17 cellular contexts compared by ENCODE assay signal in the genomic region with DNA sequence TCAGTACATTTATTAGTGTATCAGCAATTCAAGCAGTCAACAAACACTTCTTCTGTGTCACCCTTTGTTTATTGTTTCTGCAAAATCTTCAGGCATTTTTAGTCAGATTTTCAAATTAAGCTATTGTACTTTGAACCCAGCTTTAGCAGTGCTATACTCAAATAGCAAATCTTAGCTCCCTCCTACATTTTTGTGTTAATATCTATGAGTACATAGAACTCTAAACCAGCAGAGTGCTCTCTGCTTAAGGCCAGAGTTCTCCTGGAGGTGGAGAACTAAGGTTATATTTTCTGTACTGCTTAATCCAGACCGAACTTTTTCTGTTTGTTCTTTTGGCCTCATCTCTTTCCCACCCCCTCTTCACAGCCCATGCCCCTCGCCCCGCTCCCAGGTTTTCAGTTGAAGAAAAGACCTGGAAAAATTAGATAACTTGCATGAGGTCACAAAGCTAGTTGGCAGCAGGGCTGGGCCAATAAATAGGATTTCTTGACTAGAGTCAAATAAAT. TPM values are rescaled to one million over a fixed set of nuclear protein-coding genes. Genes with fewer than 3 reads are reported as not detected.
DNase-seq lines count a peak whose midpoint lies in the region; TF ChIP-seq lines count a peak whose summit lies in the region.
"Had no signal": no experiment of that assay in that cellular context is flagged by ENCODE, and none has a peak within 500 bp of the region (broad histone marks: within the 10 kb centered on the region; RNA-seq: fewer than 3 reads in every experiment).

No MANE protein-coding gene starts in this region.

- H3K36me3 Mint-ChIP-seq in osteocyte (ENCODE audit: unreplicated experiment) = no peaks in the 10 kb centered on the region
- H3K36me3 Mint-ChIP-seq: CD8-positive, alpha-beta T cell had no signal

- peaks cover 4% of the 10 kb centered on the region for H3K27me3 Mint-ChIP-seq in osteocyte (ENCODE audit: unreplicated experiment)

- H3K27ac ChIP-seq in 22Rv1 = peak overlapping the region; percentile 73
- peak overlapping the region; percentile 69; the same call in 1 of the 2 replicates for H3K27ac ChIP-seq in C4-2B
- H3K27ac ChIP-seq in VCaP = peak overlapping the region; percentile 43
- H3K27ac ChIP-seq: A549, BLaER1 had no signal

- DNase-seq in osteocyte (ENCODE audit: extremely low spot score, unreplicated experiment) (no peak), NCI-H2171 treated with DMSO at 0.1 percent for 48 hours (lab: John Stamatoyannopoulos, UW) (no peak), SW 1271 (lab: John Stamatoyannopoulos, UW) (no peak)
- DNase-seq: BE2C; C1 segment of cervical spinal cord; Caco-2; Calu3; CD4-positive, alpha-beta T cell; CD8-positive, alpha-beta T cell; DMS79 treated with DMSO at 0.1 percent for 48 hours; GF-D8 had no signal

- TF ChIP-seq CTCF in 22Rv1 (IDR thresholded peaks at IDR 0.05) (no peak), C4-2B (conservative IDR thresholded peaks at IDR 0.05) (no peak), VCaP (conservative IDR thresholded peaks at IDR 0.05) (no peak), osteocyte (IDR thresholded peaks at IDR 0.05) (no peak)

- H3K27ac Mint-ChIP-seq in osteocyte (ENCODE audit: unreplicated experiment) = no peak overlapping the region
- H3K27ac Mint-ChIP-seq: CD4-positive, alpha-beta T cell; CD8-positive, alpha-beta T cell had no signal

- no peaks in the 10 kb centered on the region for H3K4me1 Mint-ChIP-seq in osteocyte (ENCODE audit: unreplicated experiment)

- H3K4me3 Mint-ChIP-seq in osteocyte (ENCODE audit: unreplicated experiment) = no peak overlapping the region
- H3K4me3 Mint-ChIP-seq: CD4-positive, alpha-beta T cell; CD8-positive, alpha-beta T cell had no signal

- no peaks in the 10 kb centered on the region for H3K9me3 Mint-ChIP-seq in osteocyte (ENCODE audit: unreplicated experiment)
- H3K9me3 Mint-ChIP-seq: CD4-positive, alpha-beta T cell; CD8-positive, alpha-beta T cell had no signal

RNA-seq across cellular contexts. Expression of a gene that starts 29.2 kb away (rescaled TPM):
- not detected in 2 replicates for total RNA-seq in osteocyte
- total RNA-seq: A172; Caco-2; Calu3; CD4-positive, alpha-beta T cell; CD8-positive, alpha-beta T cell had no signal
